19 cellular contexts compared by ENCODE assay signal in genomic region chr20:58900292-58900931, GRCh38. TPM values are rescaled to one million over a fixed set of nuclear protein-coding genes. Genes with fewer than 3 reads are reported as not detected.
DNase-seq lines count a peak whose midpoint lies in the region; ATAC-seq and TF ChIP-seq lines count a peak whose summit lies in the region.
"Had no signal": no experiment of that assay in that cellular context is flagged by ENCODE, and none has a peak within 500 bp of the region (broad histone marks: within the 10 kb centered on the region; RNA-seq: fewer than 3 reads in every experiment).

No MANE protein-coding gene starts in this region.

- no peak overlapping the region for H2AFZ ChIP-seq in GM23338

- peaks cover 100% of the 10 kb centered on the region for H3K36me3 Mint-ChIP-seq in CD4-positive, alpha-beta T cell (ENCODE audit: low read depth)
- H3K36me3 Mint-ChIP-seq in GM23338 (ENCODE audit: low read depth) (peaks cover 85% of the 10 kb centered on the region), mesothelial cell of epicardium (peaks cover 21% of the 10 kb centered on the region)
- H3K36me3 Mint-ChIP-seq in activated naive CD8-positive, alpha-beta T cell treated with anti-CD3 and anti-CD28 coated beads, Interleukin-2, amount 10 ng/mL, durations not matched to agents 7 days and 5 days = peaks cover 40% of the 10 kb centered on the region

- H4K20me1 ChIP-seq in GM23338 (replicated peaks; ENCODE audit: insufficient read depth) = peaks cover 69% of the 10 kb centered on the region

- no peaks in the 10 kb centered on the region for H3K27me3 Mint-ChIP-seq in CD4-positive, alpha-beta T cell
- peaks cover 15% of the 10 kb centered on the region for H3K27me3 Mint-ChIP-seq in GM23338 (ENCODE audit: insufficient read depth, low read depth, poor library complexity)
- H3K27me3 Mint-ChIP-seq in activated naive CD8-positive, alpha-beta T cell treated with anti-CD3 and anti-CD28 coated beads, Interleukin-2, amount 10 ng/mL, durations not matched to agents 7 days and 5 days = no peaks in the 10 kb centered on the region
- H3K27me3 Mint-ChIP-seq in mesothelial cell of epicardium (ENCODE audit: low read depth) = no peaks in the 10 kb centered on the region
- H3K27me3 Mint-ChIP-seq: activated CD8-positive, alpha-beta memory T cell treated with anti-CD3 and anti-CD28 coated beads, Interleukin-2, amount 10 ng/mL, durations not matched to agents 7 days and 5 days; activated naive CD4-positive, alpha-beta T cell treated with anti-CD3 and anti-CD28 coated beads, Interleukin-2, amount 10 ng/mL, durations not matched to agents 7 days and 5 days; central memory CD8-positive, alpha-beta T cell had no signal

- H3K36me3 ChIP-seq in GM23338 (ENCODE audit: insufficient read depth) = peaks cover 23% of the 10 kb centered on the region

- intact Hi-C loops in CD4-positive, alpha-beta T cell (cut with DNase I, micrococcal nuclease) = no loop called here

- H3K4me1 ChIP-seq in GM23338 (ENCODE audit: insufficient read depth) = peaks cover 67% of the 10 kb centered on the region

- no peak for ATAC-seq in CD4-positive, alpha-beta T cell (ENCODE audit: poor library complexity)
- ATAC-seq in GM23338 (peak; percentile 32), HG03025 (IDR thresholded peaks at IDR 0.05; ENCODE audit: low FRiP score, unreplicated experiment) (no peak), GM21786 (IDR thresholded peaks at IDR 0.05; ENCODE audit: unreplicated experiment) (no peak)
- ATAC-seq in activated naive CD8-positive, alpha-beta T cell treated with anti-CD3 and anti-CD28 coated beads, Interleukin-2, amount 10 ng/mL, durations not matched to agents 7 days and 5 days (ENCODE audit: low read depth) = no peak
- ATAC-seq: activated CD8-positive, alpha-beta memory T cell treated with anti-CD3 and anti-CD28 coated beads, Interleukin-2, amount 10 ng/mL, durations not matched to agents 7 days and 5 days had no signal

- POLR2A ChIA-PET in CD4-positive, alpha-beta T cell (lab: Charles Lee) = interaction anchor here (1.8 kb wide), 1 partner anchor 11 kb away, joined by 6 read pairs; no protein-coding TSS in a partner anchor
- POLR2A ChIA-PET in activated naive CD8-positive, alpha-beta T cell treated with anti-CD3 and anti-CD28 coated beads, Interleukin-2, amount 10 ng/mL, durations not matched to agents 7 days and 5 days (lab: Charles Lee) = interaction anchor here (0.8 kb wide), 1 partner anchor 108 kb away, joined by 3 read pairs; no protein-coding TSS in a partner anchor

- H3K27me3 ChIP-seq in CD4-positive, alpha-beta T cell (ENCODE audit: control insufficient read depth, insufficient read depth, low read length) = no peaks in the 10 kb centered on the region
- no peaks in the 10 kb centered on the region for H3K27me3 ChIP-seq in GM23338 (ENCODE audit: insufficient read depth)
- H3K27me3 ChIP-seq: SJSA1, upper lobe of left lung had no signal

- H3F3A ChIP-seq in GM23338 (replicated peaks; ENCODE audit: low read depth) = 0 out of 2 replicates have a peak, but pooled peaks cover 6% of the 10 kb centered on the region

- no peak for TF ChIP-seq CTCF in CD4-positive, alpha-beta T cell (IDR thresholded peaks at IDR 0.05)
- TF ChIP-seq CTCF in GM23338 (conservative IDR thresholded peaks at IDR 0.05; ENCODE audit: low read depth in 2 of 2) (no peak), mesothelial cell of epicardium (IDR thresholded peaks at IDR 0.05; ENCODE audit: unreplicated experiment) (no peak)

- no peaks in the 10 kb centered on the region for H3K9me3 Mint-ChIP-seq in CD4-positive, alpha-beta T cell
- H3K9me3 Mint-ChIP-seq in GM23338 (no peaks in the 10 kb centered on the region), mesothelial cell of epicardium (no peaks in the 10 kb centered on the region)
- no peaks in the 10 kb centered on the region for H3K9me3 Mint-ChIP-seq in activated naive CD8-positive, alpha-beta T cell treated with anti-CD3 and anti-CD28 coated beads, Interleukin-2, amount 10 ng/mL, durations not matched to agents 7 days and 5 days
- H3K9me3 Mint-ChIP-seq: activated naive CD4-positive, alpha-beta T cell treated with anti-CD3 and anti-CD28 coated beads, Interleukin-2, amount 10 ng/mL, durations not matched to agents 7 days and 5 days; central memory CD8-positive, alpha-beta T cell had no signal

- no peaks in the 10 kb centered on the region for H3K9me3 ChIP-seq in CD4-positive, alpha-beta T cell (ENCODE audit: control insufficient read depth, low read length)
- H3K9me3 ChIP-seq: SJSA1, upper lobe of left lung had no signal

- peaks cover 98% of the 10 kb centered on the region for H3K79me2 ChIP-seq in GM23338 (replicated peaks; ENCODE audit: insufficient read depth)

- H3K4me1 Mint-ChIP-seq in CD4-positive, alpha-beta T cell (ENCODE audit: low read depth) = peaks cover 91% of the 10 kb centered on the region
- H3K4me1 Mint-ChIP-seq in GM23338 = peaks cover 70% of the 10 kb centered on the region
- H3K4me1 Mint-ChIP-seq in activated naive CD8-positive, alpha-beta T cell treated with anti-CD3 and anti-CD28 coated beads, Interleukin-2, amount 10 ng/mL, durations not matched to agents 7 days and 5 days = peaks cover 52% of the 10 kb centered on the region
- H3K4me1 Mint-ChIP-seq in mesothelial cell of epicardium = peaks cover 64% of the 10 kb centered on the region

- no peak overlapping the region for H3K4me3 Mint-ChIP-seq in CD4-positive, alpha-beta T cell
- H3K4me3 Mint-ChIP-seq in GM23338 (peak overlapping the region; percentile 23; the same call in 2 of the 3 replicates), mesothelial cell of epicardium (no peak overlapping the region)
- H3K4me3 Mint-ChIP-seq in activated naive CD8-positive, alpha-beta T cell treated with anti-CD3 and anti-CD28 coated beads, Interleukin-2, amount 10 ng/mL, durations not matched to agents 7 days and 5 days = no peak overlapping the region
- H3K4me3 Mint-ChIP-seq: activated CD8-positive, alpha-beta memory T cell treated with anti-CD3 and anti-CD28 coated beads, Interleukin-2, amount 10 ng/mL, durations not matched to agents 7 days and 5 days; activated naive CD4-positive, alpha-beta T cell treated with anti-CD3 and anti-CD28 coated beads, Interleukin-2, amount 10 ng/mL, durations not matched to agents 7 days and 5 days; central memory CD8-positive, alpha-beta T cell had no signal

- no peak overlapping the region for H3K27ac ChIP-seq in CD4-positive, alpha-beta T cell (ENCODE audit: low read depth, low read length)
- 0 out of 2 replicates have a peak overlapping the region, but pooled peaks have one; percentile 15 for H3K27ac ChIP-seq in GM23338 (ENCODE audit: low read depth)
- H3K27ac ChIP-seq: SJSA1, upper lobe of left lung had no signal

- no peak for DNase-seq in CD4-positive, alpha-beta T cell
- DNase-seq in GM23338 (ENCODE audit: low spot score) (peak; percentile 64), mesothelial cell of epicardium (ENCODE audit: low spot score in 2 of 2, unreplicated experiment in 2 of 2) (no peak), SKM-1 (lab: John Stamatoyannopoulos, UW; ENCODE audit: unreplicated experiment) (no peak), NCI-H1092 treated with DMSO at 0.1 percent for 48 hours (lab: John Stamatoyannopoulos, UW) (no peak)
- no peak for DNase-seq in activated naive CD8-positive, alpha-beta T cell treated with anti-CD3 and anti-CD28 coated beads, Interleukin-2, amount 10 ng/mL, durations not matched to agents 7 days and 5 days
- DNase-seq: activated CD8-positive, alpha-beta memory T cell treated with anti-CD3 and anti-CD28 coated beads, Interleukin-2, amount 10 ng/mL, durations not matched to agents 7 days and 5 days; activated naive CD4-positive, alpha-beta T cell treated with anti-CD3 and anti-CD28 coated beads, Interleukin-2, amount 10 ng/mL, durations not matched to agents 7 days and 5 days; kidney glomerular epithelial cell; NCI-H2029 treated with DMSO at 0.1 percent for 48 hours; retina; stimulated activated CD4-positive, alpha-beta T cell treated with anti-CD3 and anti-CD28 coated beads, Interleukin-2, amount 100 ng/mL, for 24 hours; stimulated activated CD8-positive, alpha-beta memory T cell treated with anti-CD3 and anti-CD28 coated beads, Interleukin-4, amount 100 ng/mL, for 48 hours had no signal

- no peaks in the 10 kb centered on the region for H3K9me2 ChIP-seq in GM23338 (ENCODE audit: insufficient read depth)

- H3K27ac Mint-ChIP-seq in CD4-positive, alpha-beta T cell = peak overlapping the region; percentile 11
- H3K27ac Mint-ChIP-seq in GM23338 (peak overlapping the region; percentile 79), mesothelial cell of epicardium (peak overlapping the region; percentile 74)
- H3K27ac Mint-ChIP-seq in activated naive CD8-positive, alpha-beta T cell treated with anti-CD3 and anti-CD28 coated beads, Interleukin-2, amount 10 ng/mL, durations not matched to agents 7 days and 5 days = peak overlapping the region; percentile 26
- H3K27ac Mint-ChIP-seq: activated CD8-positive, alpha-beta memory T cell treated with anti-CD3 and anti-CD28 coated beads, Interleukin-2, amount 10 ng/mL, durations not matched to agents 7 days and 5 days; activated naive CD4-positive, alpha-beta T cell treated with anti-CD3 and anti-CD28 coated beads, Interleukin-2, amount 10 ng/mL, durations not matched to agents 7 days and 5 days had no signal

- H3K4me3 ChIP-seq in GM23338 = peak overlapping the region; percentile 27
- H3K4me3 ChIP-seq: SJSA1, upper lobe of left lung had no signal

- peak overlapping the region; percentile 69 for H3K4me2 ChIP-seq in GM23338

- CTCF ChIA-PET in CD4-positive, alpha-beta T cell (lab: Charles Lee) = no interaction called here

RNA-seq across cellular contexts. Expression of gene GNAS, which starts 47.9 kb away (rescaled TPM):
- total RNA-seq in CD4-positive, alpha-beta T cell = 1,000 to 10,000 TPM; 1,245 to 1,317 TPM
- total RNA-seq in GM23338 (2014; rRNA removed; shearing (Covaris generic)) = 1,032 and 1,042 TPM in 2 replicates
- polyA plus RNA-seq in GM23338 (2016; fragmentation: Nextera tagmentation; extraction: Ambion mirVana) = 917 and 940 TPM in 2 replicates
- total RNA-seq in activated naive CD8-positive, alpha-beta T cell treated with anti-CD3 and anti-CD28 coated beads, Interleukin-2, amount 10 ng/mL, durations not matched to agents 7 days and 5 days = 100 to 1,000 TPM; 912 to 979 TPM
- total RNA-seq in mesothelial cell of epicardium = 1,218 to 1,240 TPM (median 1,226 TPM) in 3 replicates

RNA-seq across cellular contexts. Expression of gene GNAS-AS1, which starts 49.7 kb away (rescaled TPM):
- total RNA-seq in CD4-positive, alpha-beta T cell = not detected
- 12.1 and 15.0 TPM in 2 replicates for total RNA-seq in GM23338 (2014; rRNA removed; shearing (Covaris generic))
- polyA plus RNA-seq in GM23338 (2016; fragmentation: Nextera tagmentation; extraction: Ambion mirVana) = 11.3 and 12.3 TPM in 2 replicates
- total RNA-seq in activated naive CD8-positive, alpha-beta T cell treated with anti-CD3 and anti-CD28 coated beads, Interleukin-2, amount 10 ng/mL, durations not matched to agents 7 days and 5 days = 1 to 10 TPM; 1.0 to 1.6 TPM
- 5.8 to 6.3 TPM (median 5.9 TPM) in 3 replicates for total RNA-seq in mesothelial cell of epicardium
- total RNA-seq: G401, SJSA1 had no signal

Comparison
In these comparisons a context has a peak if more than half of its experiments do, and no peak if none do; other contexts are left out.
1. H3K27ac Mint-ChIP-seq: peak in every context shown above with its lines; median percentile 79 in GM23338; 74 in mesothelial cell of epicardium; 26 in activated naive CD8-positive, alpha-beta T cell treated with anti-CD3 and anti-CD28 coated beads, Interleukin-2, amount 10 ng/mL, durations not matched to agents 7 days and 5 days; 11 in CD4-positive, alpha-beta T cell.